9 cellular contexts compared by ENCODE assay signal in genomic region chr11:101127348-101127698, GRCh38. TPM values are rescaled to one million over a fixed set of nuclear protein-coding genes. Genes with fewer than 3 reads are reported as not detected.
DNase-seq lines count a peak whose midpoint lies in the region; ATAC-seq and TF ChIP-seq lines count a peak whose summit lies in the region.
"Had no signal": no experiment of that assay in that cellular context is flagged by ENCODE, and none has a peak within 500 bp of the region (broad histone marks: within the 10 kb centered on the region; RNA-seq: fewer than 3 reads in every experiment).

No MANE protein-coding gene starts in this region.

- H3K4me1 Mint-ChIP-seq in effector memory CD8-positive, alpha-beta T cell (ENCODE audit: low read depth in 2 of 2): no peaks in the 10 kb centered on the region

- H3K27ac ChIP-seq in right atrium auricular region (peak overlapping the region; percentile 83 to 87), prostate gland (peak overlapping the region; percentile 51 to 70)

- H3K4me3 Mint-ChIP-seq in effector memory CD8-positive, alpha-beta T cell: no peak overlapping the region
- H3K4me3 Mint-ChIP-seq: natural killer cell treated with Interleukin-12 subunit alpha and Interleukin-12 subunit beta and Interleukin-15 and Interleukin-18, amount 100 ng/mL, for 72 hours had no signal

- no peak for ATAC-seq in effector memory CD8-positive, alpha-beta T cell (replicated peaks)
- no peak for ATAC-seq in HG02973 (IDR thresholded peaks at IDR 0.05; ENCODE audit: unreplicated experiment)

- no peak overlapping the region for H3K27ac Mint-ChIP-seq in effector memory CD8-positive, alpha-beta T cell
- H3K27ac Mint-ChIP-seq: natural killer cell treated with Interleukin-12 subunit alpha and Interleukin-12 subunit beta and Interleukin-15 and Interleukin-18, amount 100 ng/mL, for 72 hours had no signal

- no peaks in the 10 kb centered on the region for H3K36me3 ChIP-seq in right atrium auricular region
- no peaks in the 10 kb centered on the region for H3K36me3 ChIP-seq in prostate gland

- DNase-seq in ELF-1 (ENCODE audit: low read depth, low spot score) (peak; percentile 42), right atrium auricular region (ENCODE audit: low spot score) (no peak), prostate gland (ENCODE audit: low spot score) (no peak), GOT3 (lab: John Stamatoyannopoulos, UW) (no peak)
- DNase-seq in effector memory CD8-positive, alpha-beta T cell: no peak
- no peak for DNase-seq in stimulated activated CD4-positive, alpha-beta T cell treated with anti-CD3 and anti-CD28 coated beads, Interleukin-2, amount 100 ng/mL, for 48 hours

- peaks cover 7 to 9% of the 10 kb centered on the region in 2 donors for H3K9me3 Mint-ChIP-seq in effector memory CD8-positive, alpha-beta T cell

- no peaks in the 10 kb centered on the region for H3K27me3 ChIP-seq in right atrium auricular region
- H3K27me3 ChIP-seq in prostate gland (replicated peaks; ENCODE audit: insufficient read depth): peaks cover 5% of the 10 kb centered on the region

- no peak for TF ChIP-seq POLR2A in prostate gland (IDR thresholded peaks at IDR 0.05)

- 1% methylated on average over 23 of the region's 45 CpGs for WGBS in prostate gland

- H3K9me3 ChIP-seq in right atrium auricular region (no peaks in the 10 kb centered on the region), prostate gland (no peaks in the 10 kb centered on the region)

- peak overlapping the region; percentile 55 for H3K4me3 ChIP-seq in WI38 (ENCODE audit: low read depth, low read length)
- H3K4me3 ChIP-seq in right atrium auricular region: peak overlapping the region; percentile 58 to 75
- peak overlapping the region; percentile 33 to 36 for H3K4me3 ChIP-seq in prostate gland

- H3K36me3 Mint-ChIP-seq in effector memory CD8-positive, alpha-beta T cell (ENCODE audit: insufficient read depth): peaks cover 3% of the 10 kb centered on the region

- H3K27me3 Mint-ChIP-seq in effector memory CD8-positive, alpha-beta T cell: peaks cover 8 to 24% of the 10 kb centered on the region in 2 donors

- TF ChIP-seq CTCF in WI38 (IDR thresholded peaks at IDR 0.05; ENCODE audit: low read depth, low read length) (no peak), right atrium auricular region (IDR thresholded peaks at IDR 0.05) (no peak), prostate gland (IDR thresholded peaks at IDR 0.05) (no peak)

- intact Hi-C loops in prostate gland (cut with DNase I): loop anchor here (10.0 kb wide), 2 partner anchors 143 to 307 kb away; no protein-coding TSS in a partner anchor

- H3K4me1 ChIP-seq in right atrium auricular region (peaks cover 0 to 23% of the 10 kb centered on the region in 2 donors), prostate gland (replicated peaks) (no peaks in the 10 kb centered on the region)

RNA-seq across cellular contexts. Expression of gene PGR, which starts 2.3 kb away (rescaled TPM):
- total RNA-seq in right atrium auricular region: 1 to 10 TPM; 8.2 to 8.6 TPM
- total RNA-seq in prostate gland: 1 to 10 TPM; 3.5 to 5.9 TPM
- total RNA-seq: natural killer cell treated with Interleukin-12 subunit alpha and Interleukin-12 subunit beta and Interleukin-15 and Interleukin-18, amount 100 ng/mL, for 72 hours had no signal
